In genomic region chr2:25912851-25913695, GRCh38 we compare ENCODE assay signal across 12 cellular contexts. TPM values are rescaled to one million over a fixed set of nuclear protein-coding genes. Genes with fewer than 3 reads are reported as not detected.
DNase-seq lines count a peak whose midpoint lies in the region; ATAC-seq and TF ChIP-seq lines count a peak whose summit lies in the region.
"Had no signal": no experiment of that assay in that cellular context is flagged by ENCODE, and none has a peak within 500 bp of the region (broad histone marks: within the 10 kb centered on the region; RNA-seq: fewer than 3 reads in every experiment).

No MANE protein-coding gene starts in this region.

- H3K79me2 ChIP-seq in fibroblast of lung (ENCODE audit: control insufficient read depth, insufficient read depth, low read length) (no peaks in the 10 kb centered on the region), trophoblast cell (ENCODE audit: control insufficient read depth, insufficient read depth, low read length, poor library complexity) (no peaks in the 10 kb centered on the region)

- H3K79me1 ChIP-seq in trophoblast cell (ENCODE audit: low read length), result no peaks in the 10 kb centered on the region

- no peak overlapping the region for H3K23ac ChIP-seq in trophoblast cell (ENCODE audit: low read length)

- H3K27me3 Mint-ChIP-seq in stimulated activated naive CD8-positive, alpha-beta T cell treated with anti-CD3 and anti-CD28 coated beads, Interleukin-15, amount 100 ng/mL, for 72 hours, result peaks cover 20% of the 10 kb centered on the region

- H3K4me3 ChIP-seq in fibroblast of lung (replicated peaks in 1 of 4; ENCODE audit: control extremely low read depth in 1 of 4, insufficient read depth in 1 of 4, low read depth in 3 of 4, low read length in 4 of 4) (no peak overlapping the region), trophoblast cell (ENCODE audit: low read depth, low read length) (no peak overlapping the region)
- H3K4me3 ChIP-seq: gastroesophageal sphincter had no signal

- H4K8ac ChIP-seq in trophoblast cell (ENCODE audit: low read depth, low read length), result no peak overlapping the region

- no peak overlapping the region for H4K12ac ChIP-seq in trophoblast cell (ENCODE audit: low read depth, low read length)

- no peak overlapping the region for H3K4ac ChIP-seq in trophoblast cell (ENCODE audit: low read depth, low read length)

- H2AFZ ChIP-seq in fibroblast of lung (ENCODE audit: low read length), result no peak overlapping the region
- no peak overlapping the region for H2AFZ ChIP-seq in trophoblast cell (ENCODE audit: insufficient read depth, low read length, poor library complexity)

- H3K36me3 ChIP-seq in fibroblast of lung (ENCODE audit: control insufficient read depth, insufficient read depth, low read length) (no peaks in the 10 kb centered on the region), trophoblast cell (ENCODE audit: control insufficient read depth in 1 of 2, insufficient read depth in 2 of 2, low read length in 2 of 2) (no peaks in the 10 kb centered on the region)
- H3K36me3 ChIP-seq: gastroesophageal sphincter had no signal

- H3K9me3 Mint-ChIP-seq in stimulated activated naive CD8-positive, alpha-beta T cell treated with anti-CD3 and anti-CD28 coated beads, Interleukin-15, amount 100 ng/mL, for 72 hours, result no peaks in the 10 kb centered on the region

- no peak overlapping the region for H3K18ac ChIP-seq in trophoblast cell (ENCODE audit: low read length)

- peak; percentile 39 for DNase-seq in DMS 273 (lab: John Stamatoyannopoulos, UW; ENCODE audit: unreplicated experiment)
- no peak for DNase-seq in DMS 273 treated with DMSO at 0.1 percent for 48 hours (lab: John Stamatoyannopoulos, UW)
- peak; percentile 28 for DNase-seq in NCI-H345 treated with DMSO at 0.1 percent for 48 hours (lab: John Stamatoyannopoulos, UW; ENCODE audit: unreplicated experiment)
- DNase-seq in fibroblast of lung (ENCODE audit: low read depth in 2 of 2), result peak; percentile 12 to 49
- DNase-seq in trophoblast cell, result peak; percentile 50 to 80
- no peak for DNase-seq in substantia nigra (lab: John Stamatoyannopoulos, UW)
- no peak for DNase-seq in stimulated activated naive CD8-positive, alpha-beta T cell treated with anti-CD3 and anti-CD28 coated beads, Interleukin-15, amount 100 ng/mL, for 72 hours
- DNase-seq: NCI-H774, occipital lobe had no signal

- no peak for TF ChIP-seq CTCF in fibroblast of lung (conservative IDR thresholded peaks at IDR 0.05 in 1 of 2, IDR thresholded peaks at IDR 0.05 in 1 of 2; ENCODE audit: low read depth in 1 of 2, low read length in 2 of 2)

- H3K27ac ChIP-seq in fibroblast of lung (ENCODE audit: insufficient read depth, low read length) (no peak overlapping the region), trophoblast cell (ENCODE audit: low read depth, low read length) (no peak overlapping the region), substantia nigra (ENCODE audit: low read depth, low read length, poor library complexity, severe bottlenecking) (no peak overlapping the region)
- H3K27ac ChIP-seq: 22Rv1, gastroesophageal sphincter had no signal

- H3K4me3 Mint-ChIP-seq in stimulated activated naive CD8-positive, alpha-beta T cell treated with anti-CD3 and anti-CD28 coated beads, Interleukin-15, amount 100 ng/mL, for 72 hours, result no peak overlapping the region

- peaks cover 14% of the 10 kb centered on the region for H3K4me1 Mint-ChIP-seq in stimulated activated naive CD8-positive, alpha-beta T cell treated with anti-CD3 and anti-CD28 coated beads, Interleukin-15, amount 100 ng/mL, for 72 hours

- no peak overlapping the region for H2AK5ac ChIP-seq in trophoblast cell (ENCODE audit: low read length)

- peak overlapping the region; percentile 23 for H3K4me2 ChIP-seq in fibroblast of lung (ENCODE audit: extremely low read depth, insufficient read depth, low read length)
- peak overlapping the region; percentile 11 for H3K4me2 ChIP-seq in trophoblast cell (ENCODE audit: low read length)

- H3K27ac Mint-ChIP-seq in stimulated activated naive CD8-positive, alpha-beta T cell treated with anti-CD3 and anti-CD28 coated beads, Interleukin-15, amount 100 ng/mL, for 72 hours, result no peak overlapping the region

- H3K9ac ChIP-seq in fibroblast of lung (ENCODE audit: insufficient read depth, low read length) (no peak overlapping the region), trophoblast cell (ENCODE audit: low read length) (no peak overlapping the region)

- no peaks in the 10 kb centered on the region for H4K20me1 ChIP-seq in fibroblast of lung (ENCODE audit: control insufficient read depth, extremely low read depth, insufficient read depth, low read length)

- H3K14ac ChIP-seq in trophoblast cell (ENCODE audit: low read length), result no peak overlapping the region

- ATAC-seq in GM18873 (IDR thresholded peaks at IDR 0.05; ENCODE audit: low FRiP score, unreplicated experiment), result no peak
- no peak for ATAC-seq in stimulated activated naive CD8-positive, alpha-beta T cell treated with anti-CD3 and anti-CD28 coated beads, Interleukin-15, amount 100 ng/mL, for 72 hours
- ATAC-seq: gastroesophageal sphincter had no signal

- no peak overlapping the region for H2BK120ac ChIP-seq in trophoblast cell (ENCODE audit: insufficient read depth, low read length, poor library complexity)

- H3K4me1 ChIP-seq in fibroblast of lung (ENCODE audit: control insufficient read depth, extremely low read depth, insufficient read depth, low read length) (peaks cover 3% of the 10 kb centered on the region), trophoblast cell (ENCODE audit: control insufficient read depth in 1 of 2, insufficient read depth in 2 of 2, low read length in 2 of 2) (peaks cover 2 to 4% of the 10 kb centered on the region in 2 experiments)

- H3K27me3 ChIP-seq in fibroblast of lung (ENCODE audit: control insufficient read depth, insufficient read depth, low read length) (no peaks in the 10 kb centered on the region), trophoblast cell (ENCODE audit: insufficient read depth, low read length) (no peaks in the 10 kb centered on the region)
- H3K27me3 ChIP-seq: gastroesophageal sphincter had no signal

- H2BK5ac ChIP-seq in trophoblast cell (ENCODE audit: low read depth, low read length, poor library complexity), result no peak overlapping the region

- no peak overlapping the region for H2BK12ac ChIP-seq in trophoblast cell (ENCODE audit: low read length)

- no peak overlapping the region for H4K91ac ChIP-seq in trophoblast cell (ENCODE audit: low read depth, low read length)

- WGBS in trophoblast cell (ENCODE audit: extremely low coverage, insufficient coverage, insufficient read length), result no CpG with 5 or more reads among the region's 10 CpGs

- no peaks in the 10 kb centered on the region for H3K9me3 ChIP-seq in fibroblast of lung (ENCODE audit: control insufficient read depth, insufficient read depth, low read depth, low read length)
- H3K9me3 ChIP-seq in trophoblast cell (ENCODE audit: insufficient read depth, low read depth, low read length), result peaks cover 4% of the 10 kb centered on the region
- H3K9me3 ChIP-seq: gastroesophageal sphincter had no signal

RNA-seq across cellular contexts. Expression of gene ASXL2, which starts 34.8 kb away (rescaled TPM):
- total RNA-seq in fibroblast of lung, result 4.6 and 5.9 TPM in 2 replicates
- polyA plus RNA-seq in fibroblast of lung, result 16.6 and 20.7 TPM in 2 replicates
- 7.8 and 14.1 TPM in 2 replicates for polyA plus RNA-seq in fibroblast of lung (2012)
- 15.0 and 18.1 TPM in 2 replicates for polyA minus RNA-seq in fibroblast of lung (ENCODE audit: low replicate concordance)
- 12.0 and 12.4 TPM in 2 replicates for polyA plus RNA-seq in trophoblast cell (2013)

Comparison
In these comparisons a context has a peak if more than half of its experiments do, and no peak if none do; other contexts are left out.
1. DNase-seq: peak in DMS 273 (single experiment), NCI-H345 treated with DMSO at 0.1 percent for 48 hours (single experiment), fibroblast of lung (2 of 2) and trophoblast cell (2 of 2); none in DMS 273 treated with DMSO at 0.1 percent for 48 hours (single experiment), substantia nigra (0 of 49) and stimulated activated naive CD8-positive, alpha-beta T cell treated with anti-CD3 and anti-CD28 coated beads, Interleukin-15, amount 100 ng/mL, for 72 hours (0 of 2).